20 cellular contexts compared by ENCODE assay signal in genomic region chr20:17495826-17496225, GRCh38.
"Had no signal": no experiment of that assay in that cellular context is flagged by ENCODE, and none has a peak within 500 bp of the region (broad histone marks: within the 10 kb centered on the region; RNA-seq: fewer than 3 reads in every experiment).

No MANE protein-coding gene starts in this region.

- H3K9me3 Mint-ChIP-seq: natural killer cell; neural crest cell; stimulated activated naive CD8-positive, alpha-beta T cell treated with anti-CD3 and anti-CD28 coated beads, Interleukin-15, Interleukin-2, amounts not matched to agents 100 ng/mL and 50 ng/mL, for 24 hours had no signal

- H3K27me3 Mint-ChIP-seq: stimulated activated naive CD8-positive, alpha-beta T cell treated with anti-CD3 and anti-CD28 coated beads, Interleukin-15, Interleukin-2, amounts not matched to agents 100 ng/mL and 50 ng/mL, for 24 hours had no signal

- ATAC-seq: left lobe of liver; natural killer cell; stimulated activated memory B cell treated with anti-CD40 and anti-IgM and Interleukin-4, amounts not matched to agents 10 μg/mL and 1 μg/mL and 100 μg/mL, for 72 hours had no signal

- H3K4me1 Mint-ChIP-seq: endodermal cell; natural killer cell; stimulated activated memory B cell treated with anti-CD40 and anti-IgM and Interleukin-4, amounts not matched to agents 10 μg/mL and 1 μg/mL and 100 μg/mL, for 72 hours had no signal

- H3K27ac Mint-ChIP-seq: endodermal cell; mesothelial cell of epicardium; natural killer cell; progenitor cell of endocrine pancreas; stimulated activated memory B cell treated with anti-CD40 and anti-IgM and Interleukin-4, amounts not matched to agents 10 μg/mL and 1 μg/mL and 100 μg/mL, for 72 hours; stimulated activated naive CD8-positive, alpha-beta T cell treated with anti-CD3 and anti-CD28 coated beads, Interleukin-15, Interleukin-2, amounts not matched to agents 100 ng/mL and 50 ng/mL, for 24 hours had no signal

- H3K4me3 ChIP-seq: colonic mucosa, ovary, smooth muscle cell, tibial artery, upper lobe of left lung, vagina had no signal

- H3K4me3 Mint-ChIP-seq: endodermal cell; mesothelial cell of epicardium; natural killer cell; neural crest cell; stimulated activated memory B cell treated with anti-CD40 and anti-IgM and Interleukin-4, amounts not matched to agents 10 μg/mL and 1 μg/mL and 100 μg/mL, for 72 hours; stimulated activated naive CD8-positive, alpha-beta T cell treated with anti-CD3 and anti-CD28 coated beads, Interleukin-15, Interleukin-2, amounts not matched to agents 100 ng/mL and 50 ng/mL, for 24 hours had no signal

- DNase-seq: colonic mucosa; effector CD4-positive, alpha-beta T cell; foreskin melanocyte; hippocampal formation; kidney glomerular epithelial cell; natural killer cell; ovary; right cardiac atrium; stimulated activated CD4-positive, alpha-beta T cell treated with anti-CD3 and anti-CD28 coated beads, Interleukin-2, amount 100 ng/mL, for 48 hours; tibial artery had no signal

- H3K36me3 Mint-ChIP-seq: natural killer cell; stimulated activated memory B cell treated with anti-CD40 and anti-IgM and Interleukin-4, amounts not matched to agents 10 μg/mL and 1 μg/mL and 100 μg/mL, for 72 hours had no signal

- H3K27ac ChIP-seq: colonic mucosa, ovary, tibial artery, upper lobe of left lung, vagina had no signal
